ENCODE assay signal across 23 cellular contexts in the genomic region with DNA sequence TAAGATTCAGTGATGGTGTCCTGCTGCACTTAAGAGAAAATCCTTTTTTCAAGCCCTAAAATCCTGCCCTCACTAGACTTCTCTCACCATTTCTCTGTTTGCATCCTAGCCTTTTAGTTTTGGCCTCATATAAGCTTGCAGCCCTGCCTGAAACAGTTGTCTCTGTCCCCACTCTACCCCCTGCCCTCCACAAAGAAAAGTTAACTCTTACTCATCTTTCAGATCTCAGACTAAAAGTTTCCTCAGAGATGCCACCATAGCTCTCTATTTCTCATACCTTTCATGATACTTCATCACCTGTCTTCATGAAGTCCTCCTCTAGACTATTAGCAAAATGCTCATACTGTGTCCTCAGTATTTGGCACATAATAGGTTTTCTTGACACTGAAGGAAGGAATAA. TPM values are rescaled to one million over a fixed set of nuclear protein-coding genes. Genes with fewer than 3 reads are reported as not detected.
A peak's percentile ranks its signal among the peaks of the same experiment; 100 is the strongest.
DNase-seq lines count a peak whose midpoint lies in the region; ATAC-seq and TF ChIP-seq lines count a peak whose summit lies in the region.
"Had no signal": no experiment of that assay in that cellular context is flagged by ENCODE, and none has a peak within 500 bp of the region (broad histone marks: within the 10 kb centered on the region; RNA-seq: fewer than 3 reads in every experiment).

No MANE protein-coding gene starts in this region.

- ATAC-seq in CD8-positive, alpha-beta T cell, result no peak
- ATAC-seq in natural killer cell (no peak), GM18873 (IDR thresholded peaks at IDR 0.05; ENCODE audit: low FRiP score, unreplicated experiment) (no peak)
- ATAC-seq: foreskin keratinocyte had no signal

- no peaks in the 10 kb centered on the region for H3K27me3 ChIP-seq in BLaER1 treated with 17β-estradiol and CSF1 and Interleukin-3, amounts not matched to agents 10 nM and 100 nM
- no peaks in the 10 kb centered on the region for H3K27me3 ChIP-seq in CD8-positive, alpha-beta T cell (ENCODE audit: insufficient read depth, low read length)
- H3K27me3 ChIP-seq: foreskin keratinocyte, hepatocyte had no signal

- H3K9me3 ChIP-seq in BLaER1 treated with 17β-estradiol and CSF1 and Interleukin-3, amounts not matched to agents 10 nM and 100 nM (replicated peaks in 1 of 11), result peaks cover 0 to 3% (median 0%) of the 10 kb centered on the region in 11 experiments; a peak in 3 of 22 replicates
- no peaks in the 10 kb centered on the region for H3K9me3 ChIP-seq in CD8-positive, alpha-beta T cell (ENCODE audit: low read length)
- H3K9me3 ChIP-seq: Caco-2, left ventricle myocardium inferior, prostate gland, thoracic aorta had no signal

- H3K4me3 Mint-ChIP-seq in CD8-positive, alpha-beta T cell, result no peak overlapping the region
- H3K4me3 Mint-ChIP-seq in activated naive CD8-positive, alpha-beta T cell, result peak overlapping the region; percentile 4
- H3K4me3 Mint-ChIP-seq in natural killer cell, result no peak overlapping the region

- no peak for DNase-seq in CD8-positive, alpha-beta T cell
- DNase-seq in natural killer cell (no peak), NCI-H69 (lab: John Stamatoyannopoulos, UW) (no peak), AG20443 (ENCODE audit: low spot score) (no peak), pons (ENCODE audit: low spot score) (no peak)
- DNase-seq: activated CD4-positive, CD25-positive, alpha-beta regulatory T cell treated with anti-CD3 and anti-CD28 coated beads, Interleukin-2, amount 50 U/mL, for 72 hours; activated effector memory CD4-positive, alpha-beta T cell treated with anti-CD3 and anti-CD28 coated beads, Interleukin-2, amount 50 U/mL, for 16 hours; Caco-2; erythroblast; foreskin keratinocyte; left ventricle myocardium inferior; MV-4-11; NCI-H1694 treated with DMSO at 0.1 percent for 48 hours; T-helper 9 cell had no signal

- peak overlapping the region; percentile 74 to 98 (median 94); a peak in 20 of 22 replicates for H3K27ac ChIP-seq in BLaER1 treated with 17β-estradiol and CSF1 and Interleukin-3, amounts not matched to agents 10 nM and 100 nM
- H3K27ac ChIP-seq in CD8-positive, alpha-beta T cell (ENCODE audit: low read depth, low read length), result no peak overlapping the region
- H3K27ac ChIP-seq: foreskin keratinocyte, hepatocyte, KMS-11, left ventricle myocardium inferior, prostate gland, RWPE1, SK-N-MC, thoracic aorta had no signal

- H3K4me1 ChIP-seq in BLaER1 treated with 17β-estradiol and CSF1 and Interleukin-3, amounts not matched to agents 10 nM and 100 nM, result peaks cover 41 to 60% (median 49%) of the 10 kb centered on the region in 10 experiments
- peaks cover 28% of the 10 kb centered on the region for H3K4me1 ChIP-seq in CD8-positive, alpha-beta T cell (ENCODE audit: insufficient read depth, low read length)
- H3K4me1 ChIP-seq: Caco-2, prostate gland had no signal

- peaks cover 51% of the 10 kb centered on the region for H3K4me1 Mint-ChIP-seq in CD8-positive, alpha-beta T cell (ENCODE audit: low read depth)
- peaks cover 50% of the 10 kb centered on the region for H3K4me1 Mint-ChIP-seq in activated naive CD8-positive, alpha-beta T cell (ENCODE audit: low read depth)
- H3K4me1 Mint-ChIP-seq in natural killer cell, result peaks cover 34 to 36% of the 10 kb centered on the region in 2 donors

- 0 out of 20 replicates have a peak overlapping the region, but pooled peaks of 2 of the 10 experiments have one; percentile 1 to 36 for H3K4me3 ChIP-seq in BLaER1 treated with 17β-estradiol and CSF1 and Interleukin-3, amounts not matched to agents 10 nM and 100 nM
- H3K4me3 ChIP-seq in CD8-positive, alpha-beta T cell (ENCODE audit: low read depth, low read length), result no peak overlapping the region
- H3K4me3 ChIP-seq: hepatocyte, left ventricle myocardium inferior, prostate gland, SK-N-MC, thoracic aorta had no signal

- CTCF ChIA-PET in CD8-positive, alpha-beta T cell (lab: Charles Lee), result interaction anchor here (1.0 to 1.7 kb wide), 6 partner anchors 15 to 314 kb away, joined by 3 to 13 read pairs (median 4); a partner anchor contains a TSS

- POLR2A ChIA-PET in CD8-positive, alpha-beta T cell (lab: Charles Lee), result interaction anchor here (0.9 to 1.6 kb wide), 6 partner anchors 8 to 110 kb away, joined by 3 to 6 read pairs (median 4); no protein-coding TSS in a partner anchor

- H3K27ac Mint-ChIP-seq in CD8-positive, alpha-beta T cell, result peak overlapping the region; percentile 91
- H3K27ac Mint-ChIP-seq in activated naive CD8-positive, alpha-beta T cell, result peak overlapping the region; percentile 77
- H3K27ac Mint-ChIP-seq in natural killer cell, result peak overlapping the region; percentile 62 to 90

- peak overlapping the region; percentile 79 to 93 (median 83); a peak in 21 of 22 replicates for H3K4me2 ChIP-seq in BLaER1 treated with 17β-estradiol and CSF1 and Interleukin-3, amounts not matched to agents 10 nM and 100 nM
- H3K4me2 ChIP-seq: hepatocyte, KMS-11 had no signal

- no peaks in the 10 kb centered on the region for H3K9me3 Mint-ChIP-seq in CD8-positive, alpha-beta T cell
- H3K9me3 Mint-ChIP-seq in activated naive CD8-positive, alpha-beta T cell (ENCODE audit: low read depth), result no peaks in the 10 kb centered on the region
- H3K9me3 Mint-ChIP-seq in natural killer cell, result no peaks in the 10 kb centered on the region

- H3K36me3 Mint-ChIP-seq in CD8-positive, alpha-beta T cell, result peaks cover 61% of the 10 kb centered on the region
- peaks cover 13% of the 10 kb centered on the region for H3K36me3 Mint-ChIP-seq in activated naive CD8-positive, alpha-beta T cell
- peaks cover 10% of the 10 kb centered on the region for H3K36me3 Mint-ChIP-seq in natural killer cell

- intact Hi-C loops in CD8-positive, alpha-beta T cell (cut with DNase I, micrococcal nuclease), result no loop called here
- intact Hi-C loops in natural killer cell (cut with micrococcal nuclease), result no loop called here

- no peak for TF ChIP-seq CTCF in CD8-positive, alpha-beta T cell (IDR thresholded peaks at IDR 0.05)
- no peak for TF ChIP-seq CTCF in natural killer cell (IDR thresholded peaks at IDR 0.05)

- peaks cover 0 to 88% (median 0%) of the 10 kb centered on the region in 11 experiments; a peak in 3 of 22 replicates for H4K20me1 ChIP-seq in BLaER1 treated with 17β-estradiol and CSF1 and Interleukin-3, amounts not matched to agents 10 nM and 100 nM

- H3K9ac ChIP-seq in BLaER1 treated with 17β-estradiol and CSF1 and Interleukin-3, amounts not matched to agents 10 nM and 100 nM, result peak overlapping the region in 9 of 11 experiments; percentile 73 to 87 (median 80); a peak in 16 of 22 replicates
- H3K9ac ChIP-seq: KMS-11 had no signal

- no peaks in the 10 kb centered on the region for H3K27me3 Mint-ChIP-seq in CD8-positive, alpha-beta T cell (ENCODE audit: low read depth)
- H3K27me3 Mint-ChIP-seq in activated naive CD8-positive, alpha-beta T cell, result no peaks in the 10 kb centered on the region
- no peaks in the 10 kb centered on the region for H3K27me3 Mint-ChIP-seq in natural killer cell (ENCODE audit: low read depth in 2 of 2)

- peaks cover 36 to 82% (median 58%) of the 10 kb centered on the region in 11 experiments for H3K36me3 ChIP-seq in BLaER1 treated with 17β-estradiol and CSF1 and Interleukin-3, amounts not matched to agents 10 nM and 100 nM
- H3K36me3 ChIP-seq in CD8-positive, alpha-beta T cell (ENCODE audit: insufficient read depth, low read length), result peaks cover 17% of the 10 kb centered on the region

RNA-seq across cellular contexts. Expression of a gene that starts 33.1 kb away (rescaled TPM):
- total RNA-seq in CD8-positive, alpha-beta T cell, result 100 to 1,000 TPM; 280 to 308 TPM
- 100 to 1,000 TPM; 305 to 387 (median 309) TPM for total RNA-seq in natural killer cell

RNA-seq across cellular contexts. Expression of a gene that starts 37.4 kb away (rescaled TPM):
- total RNA-seq in CD8-positive, alpha-beta T cell, result 10 to 100 TPM; 11.5 to 12.5 TPM
- total RNA-seq in natural killer cell, result 10 to 100 TPM; 25.5 to 28.3 (median 26.9) TPM
